23 cellular contexts compared by ENCODE assay signal in genomic region chr21:35309316-35309715, GRCh38.
"Had no signal": no experiment of that assay in that cellular context is flagged by ENCODE, and none has a peak within 500 bp of the region (broad histone marks: within the 10 kb centered on the region; RNA-seq: fewer than 3 reads in every experiment).

No MANE protein-coding gene starts in this region.

- H3K27ac ChIP-seq: gastrocnemius medialis, parathyroid adenoma, prostate gland, right lobe of liver, suprapubic skin, thyroid gland had no signal

- H3K79me2 ChIP-seq: parathyroid adenoma had no signal

- H3K4me3 ChIP-seq: gastrocnemius medialis, lung, prostate gland, right lobe of liver, suprapubic skin, thyroid gland had no signal

- FAIRE-seq: endometrium, urothelium cell line had no signal

- H3K9ac ChIP-seq: parathyroid adenoma had no signal

- H3K36me3 ChIP-seq: gastrocnemius medialis, prostate gland, right lobe of liver, suprapubic skin, thyroid gland had no signal

- H3K27me3 ChIP-seq: gastrocnemius medialis, right lobe of liver, suprapubic skin, thyroid gland had no signal

- ATAC-seq: esophagus mucosa; gastrocnemius medialis; left cardiac atrium; left ventricle myocardium superior; right lobe of liver; stimulated activated effector memory CD8-positive, alpha-beta T cell treated with anti-CD3 and anti-CD28 coated beads, Interleukin-12 subunit alpha, Interleukin-12 subunit beta, amount 100 ng/mL, for 72 hours; stimulated activated naive CD8-positive, alpha-beta T cell treated with anti-CD3 and anti-CD28 coated beads, Interleukin-15, Interleukin-2, amounts not matched to agents 100 U/mL and 50 U/mL, for 24 hours had no signal

- H3K9me3 ChIP-seq: gastrocnemius medialis, prostate gland, right lobe of liver, thyroid gland had no signal

- H2AFZ ChIP-seq: parathyroid adenoma had no signal

- H3K4me1 ChIP-seq: gastrocnemius medialis, parathyroid adenoma, prostate gland, right lobe of liver, suprapubic skin, thyroid gland had no signal

- DNase-seq: effector memory CD4-positive, alpha-beta T cell; gastrocnemius medialis; glutamatergic neuron; islet precursor cell; left cardiac atrium; left ventricle myocardium superior; mesendoderm; naive B cell; nephron progenitor cell; retina; right lobe of liver; stimulated activated CD4-positive, alpha-beta T cell treated with anti-CD3 and anti-CD28 coated beads, Interleukin-4, amount 100 ng/mL, for 1 hour; stimulated activated CD8-positive, alpha-beta memory T cell treated with anti-CD3 and anti-CD28 coated beads, Interleukin-4, amount 100 ng/mL, for 48 hours; stimulated activated naive CD8-positive, alpha-beta T cell treated with anti-CD3 and anti-CD28 coated beads, Interleukin-15, Interleukin-2, amounts not matched to agents 100 U/mL and 50 U/mL, for 24 hours; thyroid gland had no signal
